21 cellular contexts compared by ENCODE assay signal in the genomic region with DNA sequence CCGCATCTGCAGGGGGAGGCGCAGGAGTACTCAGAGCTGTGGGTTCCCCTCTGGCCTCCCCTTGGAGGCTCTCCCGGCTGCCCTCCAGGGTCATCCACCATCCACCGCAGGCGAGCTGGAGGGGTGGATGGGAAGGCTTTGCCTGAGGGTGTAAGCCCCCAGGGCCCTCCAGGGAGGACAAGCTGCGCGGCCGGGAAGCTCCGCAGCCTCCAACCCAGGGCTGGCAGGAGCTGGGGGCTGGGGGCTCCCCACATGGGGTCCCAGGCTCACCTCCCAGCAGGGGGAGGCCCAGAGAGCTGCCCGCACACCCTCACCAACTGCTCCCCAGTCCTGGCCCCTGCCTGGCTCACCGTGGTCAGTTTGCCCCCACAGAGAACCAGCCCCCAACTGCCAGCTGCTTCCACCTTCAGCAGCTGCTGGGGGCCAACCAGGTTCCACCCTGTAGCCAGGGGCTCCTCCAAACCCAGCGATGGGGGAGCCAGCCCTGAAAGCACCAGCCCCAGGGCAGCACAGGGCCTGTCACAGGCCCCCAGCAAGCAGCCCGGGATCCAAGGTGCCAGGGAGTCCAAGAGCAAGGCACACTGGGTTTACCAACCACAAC.
"Had no signal": no experiment of that assay in that cellular context is flagged by ENCODE, and none has a peak within 500 bp of the region (broad histone marks: within the 10 kb centered on the region; RNA-seq: fewer than 3 reads in every experiment).

No MANE protein-coding gene starts in this region.

- H3K27ac ChIP-seq: epithelial cell of prostate, esophagus muscularis mucosa, gastrocnemius medialis, ovary, stomach, thoracic aorta, transverse colon had no signal

- H3K9me3 ChIP-seq: esophagus muscularis mucosa, gastrocnemius medialis, mucosa of descending colon, ovary, stomach, thoracic aorta, transverse colon had no signal

- H3K4me2 ChIP-seq: smooth muscle cell had no signal

- DNase-seq: effector memory CD8-positive, alpha-beta T cell; gastrocnemius medialis; islet precursor cell; mammary epithelial cell; natural killer cell; nucleus accumbens; stimulated activated CD4-positive, alpha-beta T cell treated with anti-CD3 and anti-CD28 coated beads, Interleukin-15, amount 100 ng/mL, for 24 hours; stimulated activated CD4-positive, alpha-beta T cell treated with anti-CD3 and anti-CD28 coated beads, Interleukin-1b, Interleukin-23, amount 100 ng/mL, for 48 hours; stimulated activated CD4-positive, alpha-beta T cell treated with anti-CD3 and anti-CD28 coated beads, Interleukin-4, amount 100 ng/mL, for 4 hours; stimulated activated naive CD4-positive, alpha-beta T cell; stomach; substantia nigra; transverse colon had no signal

- H3K27me3 ChIP-seq: ovary had no signal

- H3K36me3 ChIP-seq: esophagus muscularis mucosa, gastrocnemius medialis, ovary, stomach, thoracic aorta, transverse colon had no signal

- ATAC-seq: effector memory CD8-positive, alpha-beta T cell; gastrocnemius medialis; left lobe of liver; mucosa of descending colon; natural killer cell; right cardiac atrium had no signal

- H3K4me3 ChIP-seq: esophagus muscularis mucosa, gastrocnemius medialis, mucosa of descending colon, ovary, smooth muscle cell, stomach, thoracic aorta, transverse colon had no signal
